ENCODE assay signal across 34 cellular contexts in genomic region chrY:19680821-19681220, GRCh38.
"Had no signal": no experiment of that assay in that cellular context is flagged by ENCODE, and none has a peak within 500 bp of the region (broad histone marks: within the 10 kb centered on the region; RNA-seq: fewer than 3 reads in every experiment).

No MANE protein-coding gene starts in this region.

- H3K4me2 ChIP-seq: KMS-11 had no signal

- H3K27me3 ChIP-seq: MG63 had no signal

- H3K4me3 ChIP-seq: MG63 had no signal

- H3K36me3 ChIP-seq: MG63 had no signal

- H3K27ac ChIP-seq: KMS-11 had no signal

- H3K9me3 ChIP-seq: MG63 had no signal

- DNase-seq: Karpas-422, Kasumi-1, MG63, MM.1S, MV-4-11, NCI-H1048, NCI-H1092, NCI-H1092 treated with DMSO at 0.1 percent for 48 hours, NCI-H1105, NCI-H1105 treated with DMSO at 0.1 percent for 48 hours, NCI-H1417, NCI-H1417 treated with DMSO at 0.1 percent for 48 hours, NCI-H1436, NCI-H1436 treated with DMSO at 0.1 percent for 48 hours, NCI-H146, NCI-H1694, NCI-H1694 treated with DMSO at 0.1 percent for 48 hours, NCI-H187, NCI-H187 treated with DMSO at 0.1 percent for 48 hours, NCI-H1930, NCI-H2029, NCI-H2029 treated with DMSO at 0.1 percent for 48 hours, NCI-H2081, NCI-H2081 treated with DMSO at 0.1 percent for 48 hours, NCI-H2107, NCI-H2171, NCI-H2171 treated with DMSO at 0.1 percent for 48 hours, NCI-H2227 treated with DMSO at 0.1 percent for 48 hours, NCI-H226, NCI-H345, NCI-H446, NCI-H446 treated with DMSO at 0.1 percent for 48 hours, NCI-H510A had no signal

- H3K9ac ChIP-seq: KMS-11 had no signal
